ENCODE assay signal across 24 cellular contexts in the genomic region with DNA sequence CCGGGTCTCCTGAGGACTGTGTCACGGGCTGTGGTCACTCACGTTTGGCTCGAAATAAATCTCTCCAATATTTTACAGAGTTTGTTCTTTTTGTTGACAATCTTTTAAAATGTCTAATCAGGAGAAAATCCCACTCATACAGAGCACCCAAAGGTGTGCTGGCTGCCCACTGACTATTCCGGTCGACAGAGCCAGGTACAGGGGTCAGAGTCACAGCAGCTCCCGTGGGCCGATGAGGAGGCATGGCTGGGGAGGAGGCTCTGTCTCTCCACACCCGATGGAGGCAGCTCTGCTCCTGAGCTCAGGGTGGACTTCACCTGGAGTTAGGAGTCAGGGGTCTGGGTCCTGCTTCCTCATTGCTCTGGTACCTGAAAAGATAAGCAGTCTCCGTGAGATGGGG. TPM values are rescaled to one million over a fixed set of nuclear protein-coding genes. Genes with fewer than 3 reads are reported as not detected.
DNase-seq lines count a peak whose midpoint lies in the region; ATAC-seq and TF ChIP-seq lines count a peak whose summit lies in the region.
"Had no signal": no experiment of that assay in that cellular context is flagged by ENCODE, and none has a peak within 500 bp of the region (broad histone marks: within the 10 kb centered on the region; RNA-seq: fewer than 3 reads in every experiment).

No MANE protein-coding gene starts in this region.

- no peak overlapping the region for H3K4me3 Mint-ChIP-seq in endothelial cell (ENCODE audit: unreplicated experiment)
- peak overlapping the region; percentile 36 for H3K4me3 Mint-ChIP-seq in neural progenitor cell
- H3K4me3 Mint-ChIP-seq: CD8-positive, alpha-beta memory T cell had no signal

- DNase-seq in endothelial cell (ENCODE audit: low spot score) (no peak), neural progenitor cell (ENCODE audit: low spot score) (no peak), NCI-H1436 (lab: John Stamatoyannopoulos, UW) (no peak), NCI-H2081 (lab: John Stamatoyannopoulos, UW) (no peak)
- DNase-seq: AML-193; CD8-positive, alpha-beta memory T cell; GDM1; GM23248; NCI-H1048; NCI-H1417 treated with DMSO at 0.1 percent for 48 hours; NCI-H187 treated with DMSO at 0.1 percent for 48 hours; NCI-H748 treated with DMSO at 0.1 percent for 48 hours; NK-92 treated with Interleukin-12 subunit alpha and Interleukin-12 subunit beta, amount 100 ng/mL, for 24 hours; SIG-M5; SK-N-SH had no signal

- H4K20me1 ChIP-seq in BLaER1 (no peaks in the 10 kb centered on the region), neural progenitor cell (ENCODE audit: low read depth) (no peaks in the 10 kb centered on the region)

- WGBS in HUES64: 84% methylated on average over 10 of the region's 10 CpGs

- no peaks in the 10 kb centered on the region for H3K9me3 Mint-ChIP-seq in endothelial cell (ENCODE audit: unreplicated experiment)
- no peaks in the 10 kb centered on the region for H3K9me3 Mint-ChIP-seq in neural progenitor cell
- H3K9me3 Mint-ChIP-seq: CD8-positive, alpha-beta memory T cell had no signal

- H3K9ac ChIP-seq in BLaER1: no peak overlapping the region; the same call in 1 of the 2 replicates
- H3K9ac ChIP-seq in HUES64 (ENCODE audit: low read depth, low read length): no peak overlapping the region
- H3K9ac ChIP-seq in neural progenitor cell: no peak overlapping the region
- H3K9ac ChIP-seq: GM23248, SK-N-SH had no signal

- H3K27ac ChIP-seq in BLaER1 (no peak overlapping the region), HUES64 (ENCODE audit: low read depth, low read length) (peak overlapping the region; percentile 24; the same call in 1 of the 2 replicates), neural progenitor cell (no peak overlapping the region)
- H3K27ac ChIP-seq: C4-2B, GM23248 had no signal

- H3K27me3 Mint-ChIP-seq in endothelial cell (ENCODE audit: unreplicated experiment) (no peaks in the 10 kb centered on the region), neural progenitor cell (ENCODE audit: insufficient read depth, low read depth) (peaks cover 8% of the 10 kb centered on the region)

- H3K9me3 ChIP-seq in BLaER1 (no peaks in the 10 kb centered on the region), HUES64 (ENCODE audit: insufficient read depth, low read depth, low read length) (no peaks in the 10 kb centered on the region), neural progenitor cell (ENCODE audit: low read depth) (no peaks in the 10 kb centered on the region)
- H3K9me3 ChIP-seq: SK-N-SH had no signal

- no peak for ATAC-seq in GM18861 (IDR thresholded peaks at IDR 0.05; ENCODE audit: unreplicated experiment)
- ATAC-seq in GM19452 (IDR thresholded peaks at IDR 0.05; ENCODE audit: unreplicated experiment): no peak
- ATAC-seq: HCT116, Panc1 had no signal

- H3K4me3 ChIP-seq in BLaER1: no peak overlapping the region
- H3K4me3 ChIP-seq in HUES64 (ENCODE audit: low read length): no peak overlapping the region
- no peak overlapping the region for H3K4me3 ChIP-seq in neural progenitor cell
- H3K4me3 ChIP-seq: GM23248 had no signal

- peak overlapping the region; percentile 38 for H3K27ac Mint-ChIP-seq in endothelial cell (ENCODE audit: unreplicated experiment)
- H3K27ac Mint-ChIP-seq in neural progenitor cell: peak overlapping the region; percentile 27
- H3K27ac Mint-ChIP-seq: CD8-positive, alpha-beta memory T cell had no signal

- H3K36me3 ChIP-seq in BLaER1 (no peaks in the 10 kb centered on the region), HUES64 (ENCODE audit: insufficient read depth, low read length) (peaks cover 55% of the 10 kb centered on the region), neural progenitor cell (no peaks in the 10 kb centered on the region)

- H3K4me1 Mint-ChIP-seq in endothelial cell (ENCODE audit: unreplicated experiment) (peaks cover 48% of the 10 kb centered on the region), neural progenitor cell (peaks cover 64% of the 10 kb centered on the region)
- H3K4me1 Mint-ChIP-seq: CD8-positive, alpha-beta memory T cell had no signal

- H3K4me2 ChIP-seq in BLaER1: peak overlapping the region; percentile 15; the same call in 1 of the 2 replicates
- no peak overlapping the region for H3K4me2 ChIP-seq in neural progenitor cell
- H3K4me2 ChIP-seq: SK-N-SH had no signal

- H3K79me2 ChIP-seq in neural progenitor cell (ENCODE audit: low read depth): no peaks in the 10 kb centered on the region

- no peaks in the 10 kb centered on the region for H3K27me3 ChIP-seq in BLaER1
- no peaks in the 10 kb centered on the region for H3K27me3 ChIP-seq in HUES64 (ENCODE audit: insufficient read depth, low read length)
- H3K27me3 ChIP-seq in neural progenitor cell: no peaks in the 10 kb centered on the region

- H3F3A ChIP-seq in neural progenitor cell (ENCODE audit: low read depth): peaks cover 14% of the 10 kb centered on the region

- no peak overlapping the region for H2AFZ ChIP-seq in neural progenitor cell (replicated peaks)
- H2AFZ ChIP-seq: GM23248 had no signal

- H3K4me1 ChIP-seq in BLaER1 (peaks cover 25% of the 10 kb centered on the region), HUES64 (ENCODE audit: insufficient read depth, low read length) (peaks cover 50% of the 10 kb centered on the region), neural progenitor cell (peaks cover 29% of the 10 kb centered on the region)

- no peaks in the 10 kb centered on the region for H3K36me3 Mint-ChIP-seq in endothelial cell (ENCODE audit: low read depth, unreplicated experiment)
- no peaks in the 10 kb centered on the region for H3K36me3 Mint-ChIP-seq in neural progenitor cell
- H3K36me3 Mint-ChIP-seq: CD8-positive, alpha-beta memory T cell had no signal

- TF ChIP-seq CTCF in endothelial cell (IDR thresholded peaks at IDR 0.05; ENCODE audit: unreplicated experiment) (no peak), neural progenitor cell (IDR thresholded peaks at IDR 0.05) (no peak)

RNA-seq across cellular contexts. Expression of a gene that starts 53.7 kb away (rescaled TPM):
- 0.25 TPM for polyA plus RNA-seq in HUES64 (2013, experiment 1 of 2)
- 0.57 TPM for polyA plus RNA-seq in HUES64 (2013, experiment 2 of 2)
- not detected for total RNA-seq in endothelial cell (ENCODE audit: unreplicated experiment)
- 0.28 TPM in 1 of 2 replicates, not detected in the other for total RNA-seq in neural progenitor cell (ENCODE audit: low replicate concordance)
- total RNA-seq: A172; CD8-positive, alpha-beta memory T cell; GM23248 had no signal
- polyA plus RNA-seq: AG04450; CD8-positive, alpha-beta memory T cell; GM23248; SK-N-SH had no signal
